In genomic region chr2:45649855-45650806, GRCh38 we compare ENCODE assay signal across 8 cellular contexts. TPM values are rescaled to one million over a fixed set of nuclear protein-coding genes. Genes with fewer than 3 reads are reported as not detected.
DNase-seq lines count a peak whose midpoint lies in the region; ATAC-seq, FAIRE-seq and TF ChIP-seq lines count a peak whose summit lies in the region.

No MANE protein-coding gene starts in this region.

- ATAC-seq in GM19035 (IDR thresholded peaks at IDR 0.05; ENCODE audit: unreplicated experiment) (peak; percentile 26), HG03354 (IDR thresholded peaks at IDR 0.05; ENCODE audit: poor library complexity, severe bottlenecking, unreplicated experiment) (peak; percentile 19), Right ventricle myocardium superior (ENCODE audit: poor library complexity) (peak; percentile 68), pancreas (peak; percentile 58 to 68 (median 65))

- H3K9me3 ChIP-seq in SJCRH30 (replicated peaks) (no peaks in the 10 kb centered on the region), pancreas (no peaks in the 10 kb centered on the region)

- no peaks in the 10 kb centered on the region for H3K27me3 ChIP-seq in SJCRH30
- H3K27me3 ChIP-seq in pancreas = no peaks in the 10 kb centered on the region

- H3K9me3 Mint-ChIP-seq in activated naive CD8-positive, alpha-beta T cell (ENCODE audit: low read depth) = no peaks in the 10 kb centered on the region

- H3K4me3 ChIP-seq in SJCRH30 (peak overlapping the region; percentile 66), pancreas (peak overlapping the region; percentile 76 to 94 (median 86))

- H3K4me1 Mint-ChIP-seq in activated naive CD8-positive, alpha-beta T cell (ENCODE audit: low read depth) = peaks cover 27% of the 10 kb centered on the region

- peak overlapping the region; percentile 28 for H3K27ac ChIP-seq in SJCRH30
- H3K27ac ChIP-seq in pancreas = peak overlapping the region; percentile 92 to 99 (median 98)

- H3K27me3 Mint-ChIP-seq in activated naive CD8-positive, alpha-beta T cell = no peaks in the 10 kb centered on the region

- TF ChIP-seq CTCF in pancreas (IDR thresholded peaks at IDR 0.05) = no peak

- H3K36me3 ChIP-seq in SJCRH30 = no peaks in the 10 kb centered on the region
- H3K36me3 ChIP-seq in pancreas = no peaks in the 10 kb centered on the region

- peak; percentile 46 for DNase-seq in Ammon's horn (ENCODE audit: low spot score)
- DNase-seq in SJCRH30 = peak; percentile 71 to 73
- DNase-seq in Right ventricle myocardium superior = peak; percentile 88
- peak; percentile 75 to 89 (median 81) for DNase-seq in pancreas
- peak; percentile 73 for DNase-seq in urothelium cell line (ENCODE audit: low spot score)

- WGBS in pancreas, 2 donors = 0% methylated on average over 60 to 65 of the region's 65 CpGs

- H3K4me3 Mint-ChIP-seq in activated naive CD8-positive, alpha-beta T cell = peak overlapping the region; percentile 90

- FAIRE-seq in pancreas (lab: Jason Lieb, UNC) (no peak), urothelium cell line (lab: Jason Lieb, UNC) (no peak)

- intact Hi-C loops in Right ventricle myocardium superior (cut with DNase I) = no loop called here
- intact Hi-C loops in pancreas (cut with DNase I) = loop anchor here in 2 of 3 donors (5.0 to 10.0 kb wide), 3 partner anchors 125 to 282 kb away; no protein-coding TSS in a partner anchor

- H3K4me1 ChIP-seq in SJCRH30 (peaks cover 3% of the 10 kb centered on the region), pancreas (peaks cover 0 to 4% (median 3%) of the 10 kb centered on the region in 3 donors)

- H3K36me3 Mint-ChIP-seq in activated naive CD8-positive, alpha-beta T cell = no peaks in the 10 kb centered on the region

- H3K27ac Mint-ChIP-seq in activated naive CD8-positive, alpha-beta T cell = peak overlapping the region; percentile 83

RNA-seq across cellular contexts. Expression of gene PRKCE, which starts 1.3 kb away (rescaled TPM):
- 9.8 and 11.9 TPM in 2 replicates for total RNA-seq in SJCRH30 (2014; rRNA removed; shearing (Covaris generic))
- total RNA-seq in Right ventricle myocardium superior (12.5 TPM), pancreas (10 to 100 TPM in 3 of 6 donors, 1 to 10 TPM in 3; 8.2 to 19.4 (median 10.2) TPM)
- 1 to 10 TPM; 4.0 to 5.8 TPM for polyA plus RNA-seq in pancreas

RNA-seq across cellular contexts. Expression of gene SRBD1, which starts 39.1 kb away (rescaled TPM):
- 33.3 and 38.0 TPM in 2 replicates for total RNA-seq in SJCRH30 (2014; rRNA removed; shearing (Covaris generic))
- total RNA-seq in Right ventricle myocardium superior (6.6 TPM), pancreas (10 to 100 TPM in 5 of 6 donors, 1 to 10 TPM in 1; 9.7 to 15.4 (median 12.1) TPM)
- 1 to 10 TPM; 3.2 to 4.6 TPM for polyA plus RNA-seq in pancreas

Comparison
In these comparisons a context has a peak if more than half of its experiments do, and no peak if none do; other contexts are left out.
1. Peak in every context shown above with its lines: DNase-seq, ATAC-seq, H3K4me3 ChIP-seq and H3K27ac ChIP-seq.